ENCODE assay signal across 1 cellular context in genomic region chr12:27710592-27711311, GRCh38.
TF ChIP-seq lines count a peak whose summit lies in the region.

Gene MRPS35 (plus strand): TSS chr12:27710832. CDS start chr12:27710844, 12 bp downstream.

TF ChIP-seq in K562, 482 proteins besides CTCF, POLR2A, EP300 and RAD21 (continued from another document and continues in another):
- TF ChIP-seq CREB3L1 (IDR thresholded peaks at IDR 0.05; ENCODE audit: borderline replicate concordance, low read depth) (peak; percentile 38; the same call in 1 of the 2 replicates), RBM22 (IDR thresholded peaks at IDR 0.05; ENCODE audit: low read depth, low read length, poor library complexity, severe bottlenecking) (peak; percentile 25), FOXM1 (IDR thresholded peaks at IDR 0.05; ENCODE audit: low read depth) (no peak), FOXM1 (CRISPR knock-in tag; IDR thresholded peaks at IDR 0.05; ENCODE audit: low read depth) (no peak), DIDO1 (tag; IDR thresholded peaks at IDR 0.05; ENCODE audit: low read depth) (peak; percentile 88), CREB3 (tag; conservative IDR thresholded peaks at IDR 0.05; ENCODE audit: low read depth) (no peak), MNT (conservative IDR thresholded peaks at IDR 0.05) (peak; percentile 72 to 87), ZNF551 (CRISPR knock-in tag; IDR thresholded peaks at IDR 0.05) (no peak), MTF1 (CRISPR knock-in tag; IDR thresholded peaks at IDR 0.05; ENCODE audit: borderline replicate concordance) (no peak), NCOA2 (IDR thresholded peaks at IDR 0.05; ENCODE audit: partially characterized antibody in 2 of 2) (no peak), CXXC5 (CRISPR knock-in tag; IDR thresholded peaks at IDR 0.05) (peak; percentile 88), MBD2 (IDR thresholded peaks at IDR 0.05; ENCODE audit: borderline replicate concordance, low read depth) (peak; percentile 85), BCOR (IDR thresholded peaks at IDR 0.05) (peak; percentile 53; the same call in 1 of the 2 replicates), TGIF2 (CRISPR knock-in tag; IDR thresholded peaks at IDR 0.05) (peak; percentile 35; the same call in 1 of the 2 replicates), ZBTB26 (CRISPR knock-in tag; IDR thresholded peaks at IDR 0.05) (0 out of 2 replicates have a peak, but pooled peaks have one; percentile 61), ZHX1 (conservative IDR thresholded peaks at IDR 0.05; ENCODE audit: low read length) (peak; percentile 89; the same call in 1 of the 2 replicates), ZNF512 (tag; IDR thresholded peaks at IDR 0.05) (no peak), RBM17 (IDR thresholded peaks at IDR 0.05; ENCODE audit: borderline replicate concordance, low read depth, low read length) (no peak), STAT5A (IDR thresholded peaks at IDR 0.05; ENCODE audit: borderline replicate concordance, low read length) (no peak), TBP (optimal IDR thresholded peaks at IDR 0.05; ENCODE audit: low read depth, low read length) (peak; percentile 91), ZNF766 (CRISPR knock-in tag; conservative IDR thresholded peaks at IDR 0.05) (no peak), ELF4 (CRISPR knock-in tag; IDR thresholded peaks at IDR 0.05) (peak; percentile 49; the same call in 1 of the 2 replicates), ZKSCAN3 (CRISPR knock-in tag; IDR thresholded peaks at IDR 0.05) (no peak), ZBTB17 (CRISPR knock-in tag; IDR thresholded peaks at IDR 0.05) (peak; percentile 70; the same call in 1 of the 2 replicates), NKRF (IDR thresholded peaks at IDR 0.05; ENCODE audit: borderline replicate concordance) (peak; percentile 97), SMARCA5 (IDR thresholded peaks at IDR 0.05) (no peak), DPF2 (IDR thresholded peaks at IDR 0.05) (no peak), ZBTB49 (CRISPR knock-in tag; IDR thresholded peaks at IDR 0.05; ENCODE audit: borderline replicate concordance) (no peak), IFI16 (CRISPR knock-in tag; IDR thresholded peaks at IDR 0.05) (no peak), CTCFL (IDR thresholded peaks at IDR 0.05; ENCODE audit: borderline replicate concordance, insufficient read depth, low read depth, low read length, poor library complexity, severe bottlenecking) (peak; percentile 14), POLR2H (tag; IDR thresholded peaks at IDR 0.05; ENCODE audit: low read depth) (peak; percentile 70; the same call in 1 of the 2 replicates), ETV5 (CRISPR knock-in tag; IDR thresholded peaks at IDR 0.05; ENCODE audit: low read depth) (peak; percentile 64; the same call in 1 of the 2 replicates), SIN3B (IDR thresholded peaks at IDR 0.05; ENCODE audit: low read depth) (peak; percentile 97)
- TF ChIP-seq, protein P1, sequence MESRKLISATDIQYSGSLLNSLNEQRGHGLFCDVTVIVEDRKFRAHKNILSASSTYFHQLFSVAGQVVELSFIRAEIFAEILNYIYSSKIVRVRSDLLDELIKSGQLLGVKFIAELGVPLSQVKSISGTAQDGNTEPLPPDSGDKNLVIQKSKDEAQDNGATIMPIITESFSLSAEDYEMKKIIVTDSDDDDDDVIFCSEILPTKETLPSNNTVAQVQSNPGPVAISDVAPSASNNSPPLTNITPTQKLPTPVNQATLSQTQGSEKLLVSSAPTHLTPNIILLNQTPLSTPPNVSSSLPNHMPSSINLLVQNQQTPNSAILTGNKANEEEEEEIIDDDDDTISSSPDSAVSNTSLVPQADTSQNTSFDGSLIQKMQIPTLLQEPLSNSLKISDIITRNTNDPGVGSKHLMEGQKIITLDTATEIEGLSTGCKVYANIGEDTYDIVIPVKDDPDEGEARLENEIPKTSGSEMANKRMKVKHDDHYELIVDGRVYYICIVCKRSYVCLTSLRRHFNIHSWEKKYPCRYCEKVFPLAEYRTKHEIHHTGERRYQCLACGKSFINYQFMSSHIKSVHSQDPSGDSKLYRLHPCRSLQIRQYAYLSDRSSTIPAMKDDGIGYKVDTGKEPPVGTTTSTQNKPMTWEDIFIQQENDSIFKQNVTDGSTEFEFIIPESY (CRISPR knock-in tag; IDR thresholded peaks at IDR 0.05), result 0 out of 2 replicates have a peak, but pooled peaks have one; percentile 28
- TF ChIP-seq, protein P2, sequence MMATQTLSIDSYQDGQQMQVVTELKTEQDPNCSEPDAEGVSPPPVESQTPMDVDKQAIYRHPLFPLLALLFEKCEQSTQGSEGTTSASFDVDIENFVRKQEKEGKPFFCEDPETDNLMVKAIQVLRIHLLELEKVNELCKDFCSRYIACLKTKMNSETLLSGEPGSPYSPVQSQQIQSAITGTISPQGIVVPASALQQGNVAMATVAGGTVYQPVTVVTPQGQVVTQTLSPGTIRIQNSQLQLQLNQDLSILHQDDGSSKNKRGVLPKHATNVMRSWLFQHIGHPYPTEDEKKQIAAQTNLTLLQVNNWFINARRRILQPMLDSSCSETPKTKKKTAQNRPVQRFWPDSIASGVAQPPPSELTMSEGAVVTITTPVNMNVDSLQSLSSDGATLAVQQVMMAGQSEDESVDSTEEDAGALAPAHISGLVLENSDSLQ (IDR thresholded peaks at IDR 0.05), result 0 out of 2 replicates have a peak, but pooled peaks have one; percentile 6
- TF ChIP-seq, protein P3, sequence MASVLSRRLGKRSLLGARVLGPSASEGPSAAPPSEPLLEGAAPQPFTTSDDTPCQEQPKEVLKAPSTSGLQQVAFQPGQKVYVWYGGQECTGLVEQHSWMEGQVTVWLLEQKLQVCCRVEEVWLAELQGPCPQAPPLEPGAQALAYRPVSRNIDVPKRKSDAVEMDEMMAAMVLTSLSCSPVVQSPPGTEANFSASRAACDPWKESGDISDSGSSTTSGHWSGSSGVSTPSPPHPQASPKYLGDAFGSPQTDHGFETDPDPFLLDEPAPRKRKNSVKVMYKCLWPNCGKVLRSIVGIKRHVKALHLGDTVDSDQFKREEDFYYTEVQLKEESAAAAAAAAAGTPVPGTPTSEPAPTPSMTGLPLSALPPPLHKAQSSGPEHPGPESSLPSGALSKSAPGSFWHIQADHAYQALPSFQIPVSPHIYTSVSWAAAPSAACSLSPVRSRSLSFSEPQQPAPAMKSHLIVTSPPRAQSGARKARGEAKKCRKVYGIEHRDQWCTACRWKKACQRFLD (CRISPR knock-in tag; IDR thresholded peaks at IDR 0.05), result no peak
